Comparison of ENCODE assay signal across 2 cellular contexts in genomic region chr1:210185063-210185462, GRCh38.
TF ChIP-seq lines count a peak whose summit lies in the region.

No MANE protein-coding gene starts in this region.

TF ChIP-seq in GM23338, 12 proteins besides CTCF, POLR2A, EP300 and RAD21 (continued from another document):
- TF ChIP-seq ZNF462 (CRISPR knock-in tag; IDR thresholded peaks at IDR 0.05) (no peak), POLR2AphosphoS5 (IDR thresholded peaks at IDR 0.05; ENCODE audit: low read depth) (no peak), NANOG (IDR thresholded peaks at IDR 0.05; ENCODE audit: borderline replicate concordance) (no peak), ZNF114 (CRISPR knock-in tag; IDR thresholded peaks at IDR 0.05) (no peak), ETS1 (IDR thresholded peaks at IDR 0.05) (no peak), EZH2phosphoT487 (IDR thresholded peaks at IDR 0.05; ENCODE audit: unreplicated experiment) (no peak), REST (IDR thresholded peaks at IDR 0.05; ENCODE audit: unreplicated experiment) (no peak), STAT1 (IDR thresholded peaks at IDR 0.05; ENCODE audit: unreplicated experiment) (no peak)

TF ChIP-seq in HCT116, 20 proteins besides CTCF, POLR2A, EP300 and RAD21 (continued from another document):
- TF ChIP-seq REST (IDR thresholded peaks at IDR 0.05; ENCODE audit: low read depth) (no peak), EZH2phosphoT487 (IDR thresholded peaks at IDR 0.05; ENCODE audit: borderline replicate concordance) (no peak), TCF7L2 (IDR thresholded peaks at IDR 0.05; ENCODE audit: borderline replicate concordance, extremely low read depth, insufficient read depth, insufficient read length) (no peak), ZNF274 (IDR thresholded peaks at IDR 0.05; ENCODE audit: low read depth, low read length) (no peak), JUND (IDR thresholded peaks at IDR 0.05) (no peak), ATF3 (IDR thresholded peaks at IDR 0.05) (no peak), SIN3A (IDR thresholded peaks at IDR 0.05; ENCODE audit: low read depth) (no peak), SRF (IDR thresholded peaks at IDR 0.05; ENCODE audit: low read depth) (no peak), ELF1 (IDR thresholded peaks at IDR 0.05; ENCODE audit: borderline replicate concordance, low read depth) (no peak), EGR1 (IDR thresholded peaks at IDR 0.05; ENCODE audit: low read depth) (no peak), FOSL1 (IDR thresholded peaks at IDR 0.05; ENCODE audit: low read depth) (no peak), CBX3 (IDR thresholded peaks at IDR 0.05; ENCODE audit: low read depth) (no peak), EZH2 (IDR thresholded peaks at IDR 0.05) (no peak)
